In the genomic region with DNA sequence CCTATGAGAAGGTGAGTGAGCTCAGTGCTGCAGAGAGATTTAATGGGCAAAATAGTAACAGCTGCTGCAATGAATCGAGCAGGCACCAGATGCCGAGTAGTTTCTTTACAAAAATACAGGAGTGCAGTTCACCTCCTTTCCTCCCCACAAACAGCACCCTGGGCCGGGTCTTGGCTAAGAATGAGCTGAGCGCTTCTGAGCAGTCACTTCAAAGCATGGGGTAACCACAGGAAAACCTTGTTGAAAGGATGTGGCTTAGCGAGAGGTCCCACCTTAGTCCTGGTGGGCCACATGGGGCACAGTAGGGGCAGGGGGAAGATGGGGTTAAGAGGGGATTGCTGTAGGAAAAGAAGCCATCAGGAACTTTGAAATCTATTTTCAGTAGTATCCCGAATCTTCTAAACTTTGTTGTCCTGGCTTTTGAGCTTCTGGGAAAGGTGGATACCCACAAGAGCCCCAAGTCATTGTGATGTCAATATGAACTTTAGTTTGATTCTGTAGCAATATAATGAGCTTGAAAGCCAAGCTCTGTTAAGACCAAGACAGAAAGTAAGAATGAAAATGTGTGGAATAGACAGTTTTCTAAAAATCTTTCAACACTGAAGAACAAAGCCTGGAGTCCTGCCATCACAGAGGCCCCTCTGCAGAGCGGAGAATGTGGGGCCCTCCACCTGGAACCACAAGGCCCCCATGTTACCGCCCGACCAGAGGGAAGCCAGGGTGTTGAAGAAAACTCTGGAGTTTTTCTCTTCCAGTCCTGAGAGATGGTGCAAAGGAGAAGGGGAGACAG, we compare ENCODE assay signal across 15 cellular contexts.
DNase-seq lines count a peak whose midpoint lies in the region; ATAC-seq, FAIRE-seq and TF ChIP-seq lines count a peak whose summit lies in the region.
"Had no signal": no experiment of that assay in that cellular context is flagged by ENCODE, and none has a peak within 500 bp of the region (broad histone marks: within the 10 kb centered on the region; RNA-seq: fewer than 3 reads in every experiment).

No MANE protein-coding gene starts in this region.

- no peak for DNase-seq in GM23338 (ENCODE audit: low spot score)
- DNase-seq in activated CD4-positive, alpha-beta T cell treated with anti-CD3 and anti-CD28 coated beads, Interleukin-2, amount 50 U/mL, for 1 hour = peak; percentile 34
- peak; percentile 34 for DNase-seq in activated naive CD4-positive, alpha-beta T cell treated with anti-CD3 and anti-CD28 coated beads, Interleukin-2, amount 50 U/mL, for 16 hours
- peak in 2 of 3 experiments; percentile 7 to 27 for DNase-seq in stimulated activated CD4-positive, alpha-beta T cell treated with anti-CD3 and anti-CD28 coated beads, TNF-alpha, amount 100 ng/mL, for 24 hours (ENCODE audit: low read depth in 3 of 3)
- no peak for DNase-seq in stomach
- DNase-seq in uterus = no peak
- no peak for DNase-seq in GM12891 (ENCODE audit: insufficient read length, low spot score)
- no peak for DNase-seq in BE2C
- DNase-seq: activated B cell treated with CpG ODN at 0.5 μM for 24 hours, dorsolateral prefrontal cortex, GOT3, hippocampal formation, PC-3, sigmoid colon had no signal

- H3K27me3 Mint-ChIP-seq in GM23338 (ENCODE audit: insufficient read depth, low read depth, poor library complexity) = peaks cover 3% of the 10 kb centered on the region

- 0 out of 2 replicates have a peak overlapping the region, but pooled peaks have one; percentile 23 for H2AFZ ChIP-seq in GM23338

- H3K4me1 ChIP-seq in GM23338 (ENCODE audit: insufficient read depth) = no peaks in the 10 kb centered on the region
- H3K4me1 ChIP-seq in stomach = no peaks in the 10 kb centered on the region
- H3K4me1 ChIP-seq in uterus = no peaks in the 10 kb centered on the region
- H3K4me1 ChIP-seq in BE2C = no peaks in the 10 kb centered on the region
- H3K4me1 ChIP-seq: sigmoid colon had no signal

- H4K20me1 ChIP-seq in GM23338 (replicated peaks; ENCODE audit: insufficient read depth) = no peaks in the 10 kb centered on the region

- H3K4me3 ChIP-seq in GM23338 (no peak overlapping the region), stomach (no peak overlapping the region), uterus (no peak overlapping the region), BE2C (ENCODE audit: low read depth, low read length) (no peak overlapping the region)
- H3K4me3 ChIP-seq: dorsolateral prefrontal cortex, sigmoid colon had no signal

- no peaks in the 10 kb centered on the region for H3K36me3 ChIP-seq in GM23338 (ENCODE audit: insufficient read depth)
- H3K36me3 ChIP-seq in stomach = no peaks in the 10 kb centered on the region
- H3K36me3 ChIP-seq in uterus = no peaks in the 10 kb centered on the region
- no peaks in the 10 kb centered on the region for H3K36me3 ChIP-seq in BE2C
- H3K36me3 ChIP-seq: sigmoid colon had no signal

- TF ChIP-seq CTCF in GM23338 (conservative IDR thresholded peaks at IDR 0.05; ENCODE audit: low read depth in 2 of 2) (no peak), stomach (IDR thresholded peaks at IDR 0.05) (no peak), uterus (IDR thresholded peaks at IDR 0.05) (no peak), BE2C (IDR thresholded peaks at IDR 0.05; ENCODE audit: low read depth, low read length) (no peak)

- TF ChIP-seq POLR2A in stomach (IDR thresholded peaks at IDR 0.05) = no peak
- TF ChIP-seq POLR2A in uterus (IDR thresholded peaks at IDR 0.05) = no peak
- no peak for TF ChIP-seq POLR2A in GM12891 (IDR thresholded peaks at IDR 0.05; ENCODE audit: low read depth, low read length)

- H3K9me3 ChIP-seq in stomach (no peaks in the 10 kb centered on the region), uterus (no peaks in the 10 kb centered on the region), BE2C (no peaks in the 10 kb centered on the region)
- H3K9me3 ChIP-seq: sigmoid colon had no signal

- peaks cover 4% of the 10 kb centered on the region; the same call in 2 of the 3 replicates for H3K9me3 Mint-ChIP-seq in GM23338
- H3K9me3 Mint-ChIP-seq: activated B cell treated with CpG ODN at 0.5 μM for 24 hours had no signal

- ATAC-seq in GM23338 = no peak
- ATAC-seq: PC-3 had no signal

- WGBS in stomach, 5 donors = 74 to 86% (median 78%) methylated on average over 9 of the region's 9 CpGs

- H3K27ac ChIP-seq in GM23338 (ENCODE audit: low read depth) (no peak overlapping the region), stomach (no peak overlapping the region), uterus (no peak overlapping the region)
- H3K27ac ChIP-seq: dorsolateral prefrontal cortex, sigmoid colon had no signal

- no peak overlapping the region for H3K27ac Mint-ChIP-seq in GM23338
- H3K27ac Mint-ChIP-seq: activated B cell treated with CpG ODN at 0.5 μM for 24 hours, mesothelial cell of epicardium had no signal

- H3K79me2 ChIP-seq in GM23338 (replicated peaks; ENCODE audit: insufficient read depth) = no peaks in the 10 kb centered on the region

- H3K4me2 ChIP-seq in GM23338 = no peak overlapping the region

- no peaks in the 10 kb centered on the region for H3K9me2 ChIP-seq in GM23338 (ENCODE audit: insufficient read depth)

- no peak for TF ChIP-seq EP300 in stomach (IDR thresholded peaks at IDR 0.05)

- H3K36me3 Mint-ChIP-seq in GM23338 (ENCODE audit: low read depth) = 0 out of 3 replicates have a peak, but pooled peaks cover 3% of the 10 kb centered on the region
- H3K36me3 Mint-ChIP-seq: mesothelial cell of epicardium had no signal

- H3K27me3 ChIP-seq in GM23338 (ENCODE audit: insufficient read depth) (no peaks in the 10 kb centered on the region), stomach (no peaks in the 10 kb centered on the region), uterus (no peaks in the 10 kb centered on the region), BE2C (no peaks in the 10 kb centered on the region)
- H3K27me3 ChIP-seq: sigmoid colon had no signal

- no peaks in the 10 kb centered on the region for H3F3A ChIP-seq in GM23338 (replicated peaks; ENCODE audit: low read depth)

- no peak overlapping the region for H3K4me3 Mint-ChIP-seq in GM23338
- H3K4me3 Mint-ChIP-seq: activated B cell treated with CpG ODN at 0.5 μM for 24 hours, mesothelial cell of epicardium had no signal

- no peak for FAIRE-seq in GM12891 (lab: Jason Lieb, UNC)

- H3K4me1 Mint-ChIP-seq in GM23338 = no peaks in the 10 kb centered on the region
- H3K4me1 Mint-ChIP-seq: activated B cell treated with CpG ODN at 0.5 μM for 24 hours had no signal

- intact Hi-C loops in stomach (cut with DNase I; ENCODE audit: low total_unique reads) (no loop called here), uterus (cut with DNase I; ENCODE audit: low total_unique reads) (no loop called here)

TF ChIP-seq in GM12891, 5 proteins besides CTCF, POLR2A, EP300 and RAD21:
- no peak for TF ChIP-seq POLR2AphosphoS5 (IDR thresholded peaks at IDR 0.05; ENCODE audit: low read depth, low read length)
- TF ChIP-seq SPI1 (IDR thresholded peaks at IDR 0.05; ENCODE audit: low read depth, low read length) = no peak
- TF ChIP-seq PAX5 (IDR thresholded peaks at IDR 0.05; ENCODE audit: insufficient read depth, low read length, severe bottlenecking) = no peak
- no peak for TF ChIP-seq TAF1 (IDR thresholded peaks at IDR 0.05; ENCODE audit: low read depth, low read length)
- TF ChIP-seq POU2F2 (IDR thresholded peaks at IDR 0.05; ENCODE audit: low read depth, low read length) = no peak

Comparison
In these comparisons a context has a peak if more than half of its experiments do, and no peak if none do; other contexts are left out.
1. DNase-seq: peak in activated CD4-positive, alpha-beta T cell treated with anti-CD3 and anti-CD28 coated beads, Interleukin-2, amount 50 U/mL, for 1 hour (single experiment), activated naive CD4-positive, alpha-beta T cell treated with anti-CD3 and anti-CD28 coated beads, Interleukin-2, amount 50 U/mL, for 16 hours (single experiment) and stimulated activated CD4-positive, alpha-beta T cell treated with anti-CD3 and anti-CD28 coated beads, TNF-alpha, amount 100 ng/mL, for 24 hours (2 of 3); none in GM23338 (single experiment), stomach (single experiment), uterus (0 of 2), GM12891 (single experiment) and BE2C (single experiment).